Comparison of ENCODE assay signal across 33 cellular contexts in the genomic region with DNA sequence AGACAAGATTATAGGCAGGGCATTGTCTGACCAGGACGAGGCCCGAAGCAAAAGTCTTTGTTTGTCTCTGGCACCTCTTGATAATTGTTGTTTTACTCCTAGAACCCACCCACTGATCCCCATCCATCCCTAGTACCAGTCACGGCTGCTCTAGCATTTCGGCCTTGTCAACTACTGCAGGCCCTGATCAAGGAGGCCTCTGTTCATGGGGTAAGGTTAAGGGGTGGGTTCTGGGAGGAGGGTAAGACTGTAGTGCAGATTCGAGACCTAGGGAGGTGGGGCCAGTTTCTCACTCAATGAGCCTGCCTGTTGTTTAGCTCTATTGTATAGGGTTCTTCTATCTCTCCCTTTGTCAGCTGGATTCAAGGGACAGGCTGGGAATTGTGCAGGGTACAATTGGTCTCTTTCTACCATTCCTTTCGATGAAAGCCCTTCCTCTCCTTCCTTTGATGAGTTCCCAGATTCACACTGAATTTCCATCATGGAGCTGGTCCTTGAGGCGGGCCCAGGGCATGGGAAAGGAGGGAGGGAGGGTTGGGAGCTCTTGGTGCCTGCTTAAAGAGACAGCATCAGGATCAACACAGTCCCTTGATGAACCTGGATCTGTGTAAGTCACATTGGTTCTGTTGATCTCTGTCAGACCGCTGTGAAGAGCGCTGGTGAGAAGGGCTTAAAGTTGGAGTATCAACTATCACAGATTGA. TPM values are rescaled to one million over a fixed set of nuclear protein-coding genes. Genes with fewer than 3 reads are reported as not detected.
DNase-seq lines count a peak whose midpoint lies in the region; ATAC-seq and TF ChIP-seq lines count a peak whose summit lies in the region.
"Had no signal": no experiment of that assay in that cellular context is flagged by ENCODE, and none has a peak within 500 bp of the region (broad histone marks: within the 10 kb centered on the region; RNA-seq: fewer than 3 reads in every experiment).

No MANE protein-coding gene starts in this region.

- no peak overlapping the region for H3K27ac ChIP-seq in H9 (ENCODE audit: insufficient read length, low read depth, low read length)
- H3K27ac ChIP-seq: ascending aorta, BLaER1, prostate gland, RWPE1, SK-N-MC, tibial artery had no signal

- H3K27me3 Mint-ChIP-seq in H9 (ENCODE audit: low read depth): no peaks in the 10 kb centered on the region
- H3K27me3 Mint-ChIP-seq: dendritic cell treated with granulocyte-macrophage colony-stimulating factor and Interleukin-4, amounts not matched to agents 40 ng/mL and 50 ng/mL, for 4 days; stimulated activated naive CD8-positive, alpha-beta T cell treated with anti-CD3 and anti-CD28 coated beads, Interleukin-15, Interleukin-2, amounts not matched to agents 100 ng/mL and 50 ng/mL, for 24 hours had no signal

- intact Hi-C loops in sciatic nerve (cut with DNase I): no loop called here

- no peaks in the 10 kb centered on the region for H4K20me1 ChIP-seq in H9 (ENCODE audit: control insufficient read depth, insufficient read depth, insufficient read length)
- H4K20me1 ChIP-seq: BLaER1 had no signal

- H3K27me3 ChIP-seq in H9 (ENCODE audit: insufficient read depth, low read length): no peaks in the 10 kb centered on the region
- H3K27me3 ChIP-seq: ascending aorta, BLaER1, MG63, tibial artery had no signal

- no peaks in the 10 kb centered on the region for H3K9me3 ChIP-seq in H9 (ENCODE audit: control insufficient read depth, low read depth, low read length)
- H3K9me3 ChIP-seq: ascending aorta, BLaER1, MG63, prostate gland, tibial artery had no signal

- H3K23me2 ChIP-seq in H9 (ENCODE audit: insufficient read length, low read depth, low read length, poor library complexity, severe bottlenecking): no peaks in the 10 kb centered on the region

- DNase-seq in H9: peak; percentile 15
- peak; percentile 44 for DNase-seq in ecto neural progenitor cell (ENCODE audit: low spot score)
- DNase-seq in middle frontal gyrus (ENCODE audit: extremely low spot score, low spot score): peak; percentile 29
- no peak for DNase-seq in sciatic nerve (ENCODE audit: low spot score)
- DNase-seq: activated CD4-positive, alpha-beta T cell treated with anti-CD3 and anti-CD28 coated beads for 36 hours; activated T-cell treated with anti-CD3 and anti-CD28 coated beads for 4 hours; central memory CD4-positive, alpha-beta T cell; COR-L47; DMS79; GDM1; HCEC 1CT; KG1; MG63; natural killer cell; NCI-H1105 treated with DMSO at 0.1 percent for 48 hours; NCI-H2081; tibial artery had no signal

- no peak overlapping the region for H2BK15ac ChIP-seq in H9 (ENCODE audit: low read depth, low read length)

- H3K4me3 Mint-ChIP-seq in H9: no peak overlapping the region
- H3K4me3 Mint-ChIP-seq: activated CD4-positive, alpha-beta T cell treated with anti-CD3 and anti-CD28 coated beads for 36 hours; dendritic cell treated with granulocyte-macrophage colony-stimulating factor and Interleukin-4, amounts not matched to agents 40 ng/mL and 50 ng/mL, for 4 days; natural killer cell; stimulated activated naive CD8-positive, alpha-beta T cell treated with anti-CD3 and anti-CD28 coated beads, Interleukin-15, Interleukin-2, amounts not matched to agents 100 ng/mL and 50 ng/mL, for 24 hours; T-helper 1 cell treated with Interleukin-12 subunit alpha and Interleukin-12 subunit beta and Interleukin-4 antibody, amounts not matched to agents 30 μg/mL and 1 μg/mL, for 36 hours had no signal

- no peak overlapping the region for H3K18ac ChIP-seq in H9 (ENCODE audit: insufficient read length, low read depth, low read length)

- peaks cover 6 to 7% of the 10 kb centered on the region in 2 experiments for H3K4me1 Mint-ChIP-seq in H9
- H3K4me1 Mint-ChIP-seq: activated CD4-positive, alpha-beta T cell treated with anti-CD3 and anti-CD28 coated beads for 36 hours; natural killer cell had no signal

- TF ChIP-seq CTCF in H9 (conservative IDR thresholded peaks at IDR 0.05): no peak

- no peak overlapping the region; a peak in 2 of 7 replicates for H3K27ac Mint-ChIP-seq in H9
- H3K27ac Mint-ChIP-seq: activated CD4-positive, alpha-beta T cell treated with anti-CD3 and anti-CD28 coated beads for 36 hours; dendritic cell treated with granulocyte-macrophage colony-stimulating factor and Interleukin-4, amounts not matched to agents 40 ng/mL and 50 ng/mL, for 4 days; natural killer cell; stimulated activated naive CD8-positive, alpha-beta T cell treated with anti-CD3 and anti-CD28 coated beads, Interleukin-15, Interleukin-2, amounts not matched to agents 100 ng/mL and 50 ng/mL, for 24 hours; T-helper 1 cell treated with Interleukin-12 subunit alpha and Interleukin-12 subunit beta and Interleukin-4 antibody, amounts not matched to agents 30 μg/mL and 1 μg/mL, for 36 hours had no signal

- no peak overlapping the region for H3K56ac ChIP-seq in H9 (ENCODE audit: insufficient read length, low read depth, low read length)

- H2AFZ ChIP-seq in H9 (ENCODE audit: low read length): no peak overlapping the region

- no peak overlapping the region for H4K5ac ChIP-seq in H9 (ENCODE audit: insufficient read length, low read depth, low read length)

- peaks cover 0 to 17% of the 10 kb centered on the region in 2 experiments; a peak in 1 of 5 replicates for H3K9me3 Mint-ChIP-seq in H9
- H3K9me3 Mint-ChIP-seq: activated naive CD4-positive, alpha-beta T cell treated with anti-CD3 and anti-CD28 coated beads, Interleukin-2, amount 50 U/mL, for 72 hours; dendritic cell treated with granulocyte-macrophage colony-stimulating factor and Interleukin-4, amounts not matched to agents 40 ng/mL and 50 ng/mL, for 4 days; natural killer cell; stimulated activated naive CD8-positive, alpha-beta T cell treated with anti-CD3 and anti-CD28 coated beads, Interleukin-15, Interleukin-2, amounts not matched to agents 100 ng/mL and 50 ng/mL, for 24 hours; T-helper 1 cell treated with Interleukin-12 subunit alpha and Interleukin-12 subunit beta and Interleukin-4 antibody, amounts not matched to agents 30 μg/mL and 1 μg/mL, for 36 hours had no signal

- no peak overlapping the region for H2BK20ac ChIP-seq in H9 (ENCODE audit: low read depth, low read length, poor library complexity, severe bottlenecking)

- no peak overlapping the region for H3K4me2 ChIP-seq in H9 (ENCODE audit: insufficient read depth, insufficient read length, low read length)
- H3K4me2 ChIP-seq: BLaER1 had no signal

- no peaks in the 10 kb centered on the region for H3K79me2 ChIP-seq in H9 (ENCODE audit: insufficient read depth, low read length)

- H3K14ac ChIP-seq in H9 (ENCODE audit: insufficient read depth, low read length): no peak overlapping the region

- H4K8ac ChIP-seq in H9 (replicated peaks; ENCODE audit: insufficient read length, low read depth, low read length): no peak overlapping the region

- WGBS in H9 (ENCODE audit: extremely low coverage, insufficient read length, low lambda C conversion rate): no CpG with 5 or more reads among the region's 9 CpGs

- H2BK5ac ChIP-seq in H9 (ENCODE audit: insufficient read length, low read length): no peak overlapping the region

- no peaks in the 10 kb centered on the region for H3K79me1 ChIP-seq in H9 (ENCODE audit: insufficient read depth, low read depth, low read length, poor library complexity, severe bottlenecking)

- H2BK120ac ChIP-seq in H9 (ENCODE audit: low read depth, low read length, poor library complexity, severe bottlenecking): no peak overlapping the region

- no peak overlapping the region for H4K91ac ChIP-seq in H9 (ENCODE audit: insufficient read length, low read depth, low read length)

- ATAC-seq in sciatic nerve (peak; percentile 39), HG03159 (IDR thresholded peaks at IDR 0.05; ENCODE audit: unreplicated experiment) (no peak), GM21515 (IDR thresholded peaks at IDR 0.05; ENCODE audit: unreplicated experiment) (no peak), GM18873 (IDR thresholded peaks at IDR 0.05; ENCODE audit: low FRiP score, unreplicated experiment) (no peak)
- ATAC-seq: activated CD4-positive, alpha-beta T cell treated with anti-CD3 and anti-CD28 coated beads for 36 hours; activated naive CD4-positive, alpha-beta T cell treated with anti-CD3 and anti-CD28 coated beads, Interleukin-2, amount 50 U/mL, for 72 hours; natural killer cell had no signal

- H3K36me3 Mint-ChIP-seq in H9 (ENCODE audit: insufficient read depth in 1 of 3, low read depth in 3 of 3): peaks cover 49 to 89% (median 61%) of the 10 kb centered on the region in 3 experiments
- H3K36me3 Mint-ChIP-seq: activated naive CD4-positive, alpha-beta T cell treated with anti-CD3 and anti-CD28 coated beads, Interleukin-2, amount 50 U/mL, for 72 hours; natural killer cell had no signal

- H3K23ac ChIP-seq in H9 (ENCODE audit: insufficient read length, low read depth, low read length): no peak overlapping the region

- H2AK5ac ChIP-seq in H9 (ENCODE audit: insufficient read length, low read length): no peak overlapping the region

- H3K4ac ChIP-seq in H9 (ENCODE audit: low read depth, low read length): no peak overlapping the region

- H2BK12ac ChIP-seq in H9 (ENCODE audit: insufficient read length, low read depth, low read length): no peak overlapping the region

- H3K9ac ChIP-seq in H9 (ENCODE audit: extremely low read depth, insufficient read length, low read length): no peak overlapping the region
- H3K9ac ChIP-seq: BLaER1 had no signal

- no peaks in the 10 kb centered on the region for H3K4me1 ChIP-seq in H9 (ENCODE audit: insufficient read depth, low read length)
- H3K4me1 ChIP-seq: ascending aorta, BLaER1, prostate gland had no signal

- H3T11ph ChIP-seq in H9 (ENCODE audit: low read length): no peak overlapping the region

RNA-seq across cellular contexts. Expression of gene PLP1, which starts 4.2 kb away (rescaled TPM):
- total RNA-seq in H9 (2021) (86.3 and 88.3 TPM in 2 replicates), sciatic nerve (637 TPM)
- total RNA-seq: activated CD4-positive, alpha-beta T cell treated with anti-CD3 and anti-CD28 coated beads for 36 hours; activated naive CD4-positive, alpha-beta T cell treated with anti-CD3 and anti-CD28 coated beads, Interleukin-2, amount 50 U/mL, for 72 hours; glomerular endothelial cell; mononuclear cell; natural killer cell; NCI-H460; OCI-LY7 had no signal

RNA-seq across cellular contexts. Expression of gene RAB9B, which starts 51.2 kb away (rescaled TPM):
- 0.15 and 0.31 TPM in 2 replicates for total RNA-seq in H9 (2021)
- 3.8 TPM for total RNA-seq in sciatic nerve
